8 cellular contexts compared by ENCODE assay signal in genomic region chr4:185211035-185211434, GRCh38. TPM values are rescaled to one million over a fixed set of nuclear protein-coding genes. Genes with fewer than 3 reads are reported as not detected.
DNase-seq lines count a peak whose midpoint lies in the region; ATAC-seq and TF ChIP-seq lines count a peak whose summit lies in the region.

No MANE protein-coding gene starts in this region.

- H3K9me3 ChIP-seq in breast epithelium (no peaks in the 10 kb centered on the region), mucosa of stomach (ENCODE audit: control insufficient read depth, low read length) (no peaks in the 10 kb centered on the region)

- H3K9ac ChIP-seq in mucosa of stomach (ENCODE audit: low read length): peak overlapping the region; percentile 68

- TF ChIP-seq CTCF in HFF-Myc (IDR thresholded peaks at IDR 0.05; ENCODE audit: low read depth, low read length, missing control alignments): no peak
- no peak for TF ChIP-seq CTCF in breast epithelium (IDR thresholded peaks at IDR 0.05)

- H3K4me3 ChIP-seq in ACC112 (ENCODE audit: low read depth, low read length) (peak overlapping the region; percentile 80), HFF-Myc (replicated peaks; ENCODE audit: low read depth, low read length) (peak overlapping the region; percentile 73), breast epithelium (peak overlapping the region; percentile 60 to 78 (median 77)), mucosa of stomach (ENCODE audit: low read length) (peak overlapping the region; percentile 95)

- ATAC-seq in HG03469 (IDR thresholded peaks at IDR 0.05; ENCODE audit: unreplicated experiment) (no peak), GM18873 (IDR thresholded peaks at IDR 0.05; ENCODE audit: low FRiP score, unreplicated experiment) (no peak)

- H3K27me3 ChIP-seq in ACC112 (ENCODE audit: insufficient read depth, low read length): no peaks in the 10 kb centered on the region
- no peaks in the 10 kb centered on the region for H3K27me3 ChIP-seq in breast epithelium
- H3K27me3 ChIP-seq in mucosa of stomach (ENCODE audit: control insufficient read depth, insufficient read depth, low read length): peaks cover 6% of the 10 kb centered on the region

- no peak for TF ChIP-seq POLR2A in breast epithelium (IDR thresholded peaks at IDR 0.05)

- H3K36me3 ChIP-seq in ACC112 (ENCODE audit: insufficient read depth, low read length): no peaks in the 10 kb centered on the region
- H3K36me3 ChIP-seq in breast epithelium: no peaks in the 10 kb centered on the region
- no peaks in the 10 kb centered on the region for H3K36me3 ChIP-seq in mucosa of stomach (ENCODE audit: control insufficient read depth, insufficient read depth, low read length)

- H3K27ac ChIP-seq in ACC112 (ENCODE audit: low read depth, low read length): peak overlapping the region; percentile 49; the same call in 1 of the 2 replicates
- peak overlapping the region; percentile 89 to 96 for H3K27ac ChIP-seq in breast epithelium

- peak overlapping the region; percentile 10 for H2AFZ ChIP-seq in ACC112 (ENCODE audit: low read length, unreplicated experiment)

- peaks cover 16% of the 10 kb centered on the region for H3K4me1 ChIP-seq in ACC112 (ENCODE audit: control insufficient read depth, insufficient read depth, low read length, unreplicated experiment)
- peaks cover 0 to 5% of the 10 kb centered on the region in 2 donors for H3K4me1 ChIP-seq in breast epithelium
- peaks cover 11% of the 10 kb centered on the region for H3K4me1 ChIP-seq in mucosa of stomach (ENCODE audit: control insufficient read depth, insufficient read depth, low read length)

- intact Hi-C loops in breast epithelium (cut with DNase I; ENCODE audit: low total_unique reads): no loop called here

- DNase-seq in HFF-Myc (ENCODE audit: extremely low read depth, low read depth) (no peak), breast epithelium (ENCODE audit: low spot score in 2 of 2) (no peak), NCI-H2196 treated with DMSO at 0.1 percent for 48 hours (lab: John Stamatoyannopoulos, UW; ENCODE audit: unreplicated experiment) (no peak), epidermal melanocyte (ENCODE audit: insufficient read length, low spot score) (no peak)

- H3K79me2 ChIP-seq in ACC112 (ENCODE audit: control insufficient read depth, insufficient read depth, low read length, unreplicated experiment): peaks cover 53% of the 10 kb centered on the region

RNA-seq across cellular contexts. Expression of gene SNX25, which starts 1.6 kb away (rescaled TPM):
- 10 to 100 TPM; 16.8 to 30.1 (median 29.8) TPM for total RNA-seq in breast epithelium

RNA-seq across cellular contexts. Expression of gene CFAP97, which starts 7.2 kb away (rescaled TPM):
- total RNA-seq in breast epithelium: 10 to 100 TPM; 36.6 to 42.4 (median 38.0) TPM
